28 cellular contexts compared by ENCODE assay signal in genomic region chr15:45099549-45100165, GRCh38. TPM values are rescaled to one million over a fixed set of nuclear protein-coding genes. Genes with fewer than 3 reads are reported as not detected.
"Had no signal": no experiment of that assay in that cellular context is flagged by ENCODE, and none has a peak within 500 bp of the region (broad histone marks: within the 10 kb centered on the region; RNA-seq: fewer than 3 reads in every experiment).

No MANE protein-coding gene starts in this region.

- DNase-seq: activated CD4-positive, alpha-beta memory T cell treated with anti-CD3 and anti-CD28 coated beads, Interleukin-2, amount 10 ng/mL, durations not matched to agents 7 days and 5 days; activated CD4-positive, alpha-beta T cell treated with anti-CD3 and anti-CD28 coated beads for 1 hour; activated CD4-positive, alpha-beta T cell treated with anti-CD3 and anti-CD28 coated beads, Interleukin-2, amount 10 ng/mL, durations not matched to agents 7 days and 5 days; activated CD8-positive, alpha-beta memory T cell treated with anti-CD3 and anti-CD28 coated beads, Interleukin-2, amount 50 U/mL, for 48 hours; activated naive CD8-positive, alpha-beta T cell treated with anti-CD3 and anti-CD28 coated beads, Interleukin-2, amount 50 U/mL, for 24 hours; activated T-cell treated with anti-CD3 and anti-CD28 coated beads, Interleukin-2, amount 50 U/mL, for 24 hours; central memory CD4-positive, alpha-beta T cell; foreskin keratinocyte; heart left ventricle; lower lobe of right lung; mesendoderm; mucosa of descending colon; stimulated activated CD4-positive, alpha-beta T cell treated with anti-CD3 and anti-CD28 coated beads, Interleukin-15, amount 100 ng/mL, for 24 hours; stimulated activated CD4-positive, alpha-beta T cell treated with anti-CD3 and anti-CD28 coated beads, Interleukin-2, amount 100 ng/mL, for 24 hours; stimulated activated naive B cell treated with anti-CD40 and anti-IgM and Interleukin-4, amounts not matched to agents 10 μg/mL and 1 μg/mL and 100 μg/mL, for 72 hours; stomach; T-helper 2 cell; thyroid gland had no signal

- H3K4me2 ChIP-seq: smooth muscle cell had no signal

- H3K27ac ChIP-seq: esophagus muscularis mucosa, foreskin keratinocyte, heart left ventricle, lower lobe of right lung, stomach, upper lobe of left lung had no signal

- H3K27me3 ChIP-seq: esophagus muscularis mucosa, heart left ventricle, stomach, thyroid gland, upper lobe of left lung had no signal

- H3K9me3 ChIP-seq: esophagus muscularis mucosa, heart left ventricle, lower lobe of right lung, mucosa of descending colon, stomach, thyroid gland, upper lobe of left lung had no signal

- H3K4me1 ChIP-seq: esophagus muscularis mucosa, foreskin keratinocyte, heart left ventricle, lower lobe of right lung, stomach, thyroid gland, upper lobe of left lung had no signal

- H3K4me3 ChIP-seq: esophagus muscularis mucosa, heart left ventricle, lower lobe of right lung, mucosa of descending colon, smooth muscle cell, stomach, thyroid gland, upper lobe of left lung had no signal

- ATAC-seq: activated naive CD8-positive, alpha-beta T cell treated with anti-CD3 and anti-CD28 coated beads, Interleukin-2, amount 50 U/mL, for 24 hours; foreskin keratinocyte; heart left ventricle; left lobe of liver; lower lobe of right lung; mucosa of descending colon; natural killer cell treated with Interleukin-12 subunit alpha and Interleukin-12 subunit beta and Interleukin-15 and Interleukin-18, amount 100 ng/mL, for 72 hours; stimulated activated naive B cell treated with anti-CD40 and anti-IgM and Interleukin-4, amounts not matched to agents 10 μg/mL and 1 μg/mL and 100 μg/mL, for 72 hours had no signal

- H3K36me3 ChIP-seq: esophagus muscularis mucosa, heart left ventricle, lower lobe of right lung, upper lobe of left lung had no signal

RNA-seq across cellular contexts. Expression of gene DUOX2, which starts 14.3 kb away (rescaled TPM):
- total RNA-seq: myocyte, osteocyte had no signal

RNA-seq across cellular contexts. Expression of gene DUOXA2, which starts 14.5 kb away (rescaled TPM):
- total RNA-seq: activated CD4-positive, alpha-beta memory T cell treated with anti-CD3 and anti-CD28 coated beads, Interleukin-2, amount 10 ng/mL, durations not matched to agents 7 days and 5 days; activated CD4-positive, alpha-beta T cell treated with anti-CD3 and anti-CD28 coated beads, Interleukin-2, amount 10 ng/mL, durations not matched to agents 7 days and 5 days; foreskin keratinocyte; heart left ventricle; kidney epithelial cell; left lobe of liver; lower lobe of right lung; myocyte; osteocyte; progenitor cell of endocrine pancreas; renal cortical epithelial cell; smooth muscle cell had no signal
- polyA plus RNA-seq: foreskin keratinocyte, smooth muscle cell had no signal

RNA-seq across cellular contexts. Expression of gene DUOXA1, which starts 30.0 kb away (rescaled TPM):
- total RNA-seq: activated CD4-positive, alpha-beta memory T cell treated with anti-CD3 and anti-CD28 coated beads, Interleukin-2, amount 10 ng/mL, durations not matched to agents 7 days and 5 days; activated CD4-positive, alpha-beta T cell treated with anti-CD3 and anti-CD28 coated beads, Interleukin-2, amount 10 ng/mL, durations not matched to agents 7 days and 5 days; kidney epithelial cell; left lobe of liver; myocyte; natural killer cell treated with Interleukin-12 subunit alpha and Interleukin-12 subunit beta and Interleukin-15 and Interleukin-18, amount 100 ng/mL, for 72 hours; osteocyte; renal cortical epithelial cell had no signal

RNA-seq across cellular contexts. Expression of gene DUOX1, which starts 30.1 kb away (rescaled TPM):
- total RNA-seq: activated CD4-positive, alpha-beta T cell treated with anti-CD3 and anti-CD28 coated beads, Interleukin-2, amount 10 ng/mL, durations not matched to agents 7 days and 5 days; myocyte; osteocyte had no signal
